ENCODE assay signal across 1 cellular context in genomic region chr2:237858294-237859081, GRCh38.
TF ChIP-seq lines count a peak whose summit lies in the region.

No MANE protein-coding gene starts in this region.

TF ChIP-seq in GM23338, 12 proteins besides CTCF, POLR2A, EP300 and RAD21 (continued from another document):
- no peak for TF ChIP-seq REST (IDR thresholded peaks at IDR 0.05; ENCODE audit: unreplicated experiment)
- no peak for TF ChIP-seq STAT1 (IDR thresholded peaks at IDR 0.05; ENCODE audit: unreplicated experiment)
- no peak for TF ChIP-seq ETS1 (IDR thresholded peaks at IDR 0.05)
- TF ChIP-seq NANOG (IDR thresholded peaks at IDR 0.05; ENCODE audit: borderline replicate concordance), result no peak
- no peak for TF ChIP-seq ZNF114 (CRISPR knock-in tag; IDR thresholded peaks at IDR 0.05)
